ENCODE assay signal across 7 cellular contexts in genomic region chrX:24145340-24146186, GRCh38. TPM values are rescaled to one million over a fixed set of nuclear protein-coding genes. Genes with fewer than 3 reads are reported as not detected.
DNase-seq lines count a peak whose midpoint lies in the region; ATAC-seq lines count a peak whose summit lies in the region.

No MANE protein-coding gene starts in this region.

- H3K4me3 ChIP-seq in skeletal muscle tissue (ENCODE audit: low read length in 3 of 3) = no peak overlapping the region

- DNase-seq in GM04503 (ENCODE audit: low read depth) = peak; percentile 59
- peak; percentile 84 for DNase-seq in NCI-H146 treated with DMSO at 0.1 percent for 48 hours (lab: John Stamatoyannopoulos, UW; ENCODE audit: unreplicated experiment)
- DNase-seq in fibroblast of gingiva (ENCODE audit: low read depth) = peak; percentile 72
- DNase-seq in NOMO-1 treated with dmso at 0.1 percent for 144 hours (lab: John Stamatoyannopoulos, UW; ENCODE audit: unreplicated experiment) = no peak
- no peak for DNase-seq in mesenteric fat pad (ENCODE audit: low spot score)

- no peaks in the 10 kb centered on the region for H3K9me3 ChIP-seq in skeletal muscle tissue (ENCODE audit: control insufficient read depth in 3 of 3, low read length in 3 of 3)

- H3K27me3 ChIP-seq in skeletal muscle tissue (ENCODE audit: control insufficient read depth in 3 of 3, insufficient read depth in 3 of 3, low read length in 3 of 3) = no peaks in the 10 kb centered on the region

- H3K27ac ChIP-seq in skeletal muscle tissue (ENCODE audit: low read depth, low read length) = peak overlapping the region; percentile 96

- no peak for ATAC-seq in GM21423 (IDR thresholded peaks at IDR 0.05; ENCODE audit: unreplicated experiment)

- no peak overlapping the region for H3K9ac ChIP-seq in skeletal muscle tissue (ENCODE audit: low read depth in 1 of 3, low read length in 3 of 3)

- H3K4me1 ChIP-seq in skeletal muscle tissue (ENCODE audit: control insufficient read depth in 3 of 3, insufficient read depth in 3 of 3, low read length in 3 of 3) = peaks cover 0 to 13% (median 9%) of the 10 kb centered on the region in 3 donors

- no peaks in the 10 kb centered on the region for H3K36me3 ChIP-seq in skeletal muscle tissue (ENCODE audit: control insufficient read depth in 3 of 3, insufficient read depth in 3 of 3, low read length in 3 of 3)

RNA-seq across cellular contexts. Expression of gene ZFX, which starts 4.0 kb away (rescaled TPM):
- 29.7 TPM for total RNA-seq in skeletal muscle tissue
- total RNA-seq in mesenteric fat pad = 58.3 TPM

Comparison
In these comparisons a context has a peak if more than half of its experiments do, and no peak if none do; other contexts are left out.
1. DNase-seq: peak in GM04503 (single experiment), NCI-H146 treated with DMSO at 0.1 percent for 48 hours (single experiment) and fibroblast of gingiva (single experiment); none in NOMO-1 treated with dmso at 0.1 percent for 144 hours (single experiment) and mesenteric fat pad (single experiment).